Comparison of ENCODE assay signal across 1 cellular context in genomic region chr3:142447852-142448315, GRCh38.
TF ChIP-seq lines count a peak whose summit lies in the region.

A gene with protein sequence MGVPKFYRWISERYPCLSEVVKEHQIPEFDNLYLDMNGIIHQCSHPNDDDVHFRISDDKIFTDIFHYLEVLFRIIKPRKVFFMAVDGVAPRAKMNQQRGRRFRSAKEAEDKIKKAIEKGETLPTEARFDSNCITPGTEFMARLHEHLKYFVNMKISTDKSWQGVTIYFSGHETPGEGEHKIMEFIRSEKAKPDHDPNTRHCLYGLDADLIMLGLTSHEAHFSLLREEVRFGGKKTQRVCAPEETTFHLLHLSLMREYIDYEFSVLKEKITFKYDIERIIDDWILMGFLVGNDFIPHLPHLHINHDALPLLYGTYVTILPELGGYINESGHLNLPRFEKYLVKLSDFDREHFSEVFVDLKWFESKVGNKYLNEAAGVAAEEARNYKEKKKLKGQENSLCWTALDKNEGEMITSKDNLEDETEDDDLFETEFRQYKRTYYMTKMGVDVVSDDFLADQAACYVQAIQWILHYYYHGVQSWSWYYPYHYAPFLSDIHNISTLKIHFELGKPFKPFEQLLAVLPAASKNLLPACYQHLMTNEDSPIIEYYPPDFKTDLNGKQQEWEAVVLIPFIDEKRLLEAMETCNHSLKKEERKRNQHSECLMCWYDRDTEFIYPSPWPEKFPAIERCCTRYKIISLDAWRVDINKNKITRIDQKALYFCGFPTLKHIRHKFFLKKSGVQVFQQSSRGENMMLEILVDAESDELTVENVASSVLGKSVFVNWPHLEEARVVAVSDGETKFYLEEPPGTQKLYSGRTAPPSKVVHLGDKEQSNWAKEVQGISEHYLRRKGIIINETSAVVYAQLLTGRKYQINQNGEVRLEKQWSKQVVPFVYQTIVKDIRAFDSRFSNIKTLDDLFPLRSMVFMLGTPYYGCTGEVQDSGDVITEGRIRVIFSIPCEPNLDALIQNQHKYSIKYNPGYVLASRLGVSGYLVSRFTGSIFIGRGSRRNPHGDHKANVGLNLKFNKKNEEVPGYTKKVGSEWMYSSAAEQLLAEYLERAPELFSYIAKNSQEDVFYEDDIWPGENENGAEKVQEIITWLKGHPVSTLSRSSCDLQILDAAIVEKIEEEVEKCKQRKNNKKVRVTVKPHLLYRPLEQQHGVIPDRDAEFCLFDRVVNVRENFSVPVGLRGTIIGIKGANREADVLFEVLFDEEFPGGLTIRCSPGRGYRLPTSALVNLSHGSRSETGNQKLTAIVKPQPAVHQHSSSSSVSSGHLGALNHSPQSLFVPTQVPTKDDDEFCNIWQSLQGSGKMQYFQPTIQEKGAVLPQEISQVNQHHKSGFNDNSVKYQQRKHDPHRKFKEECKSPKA (N-terminal part only) (minus strand): TSS chr3:142448037. CDS start chr3:142447944, 93 bp downstream.

TF ChIP-seq in HepG2, 621 proteins besides CTCF, POLR2A, EP300 and RAD21 (continued from another document and continues in another):
- no peak for TF ChIP-seq TRAFD1 (CRISPR knock-in tag; IDR thresholded peaks at IDR 0.05; ENCODE audit: borderline replicate concordance)
- TF ChIP-seq KAT7 (CRISPR knock-in tag; IDR thresholded peaks at IDR 0.05; ENCODE audit: borderline replicate concordance): peak; percentile 94
- TF ChIP-seq ZNF776 (CRISPR knock-in tag; IDR thresholded peaks at IDR 0.05): no peak; the same call in none of the 2 replicates
- peak; percentile 65; the same call in 1 of the 2 replicates for TF ChIP-seq NR2C2 (CRISPR knock-in tag; IDR thresholded peaks at IDR 0.05; ENCODE audit: borderline replicate concordance)
- no peak for TF ChIP-seq PREB (CRISPR knock-in tag; IDR thresholded peaks at IDR 0.05)
- no peak for TF ChIP-seq ZNF674 (CRISPR knock-in tag; IDR thresholded peaks at IDR 0.05; ENCODE audit: low read depth)
- TF ChIP-seq ZNF501 (CRISPR knock-in tag; IDR thresholded peaks at IDR 0.05): peak; percentile 41
- 0 out of 2 replicates have a peak, but pooled peaks have one; percentile 46 for TF ChIP-seq TSC22D2 (CRISPR knock-in tag; IDR thresholded peaks at IDR 0.05; ENCODE audit: borderline replicate concordance)
- TF ChIP-seq, protein P1, sequence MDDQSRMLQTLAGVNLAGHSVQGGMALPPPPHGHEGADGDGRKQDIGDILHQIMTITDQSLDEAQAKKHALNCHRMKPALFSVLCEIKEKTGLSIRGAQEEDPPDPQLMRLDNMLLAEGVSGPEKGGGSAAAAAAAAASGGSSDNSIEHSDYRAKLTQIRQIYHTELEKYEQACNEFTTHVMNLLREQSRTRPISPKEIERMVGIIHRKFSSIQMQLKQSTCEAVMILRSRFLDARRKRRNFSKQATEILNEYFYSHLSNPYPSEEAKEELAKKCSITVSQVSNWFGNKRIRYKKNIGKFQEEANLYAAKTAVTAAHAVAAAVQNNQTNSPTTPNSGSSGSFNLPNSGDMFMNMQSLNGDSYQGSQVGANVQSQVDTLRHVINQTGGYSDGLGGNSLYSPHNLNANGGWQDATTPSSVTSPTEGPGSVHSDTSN (CRISPR knock-in tag; IDR thresholded peaks at IDR 0.05; ENCODE audit: borderline replicate concordance): no peak
- no peak for TF ChIP-seq PCBP1 (IDR thresholded peaks at IDR 0.05; ENCODE audit: borderline replicate concordance, low read depth, low read length)
- TF ChIP-seq ZNF782 (CRISPR knock-in tag; IDR thresholded peaks at IDR 0.05; ENCODE audit: borderline replicate concordance): no peak
- TF ChIP-seq LRRFIP1 (CRISPR knock-in tag; conservative IDR thresholded peaks at IDR 0.05): no peak
- no peak; the same call in 1 of the 2 replicates for TF ChIP-seq RFX3 (CRISPR knock-in tag; IDR thresholded peaks at IDR 0.05)
- TF ChIP-seq ZIK1 (CRISPR knock-in tag; IDR thresholded peaks at IDR 0.05; ENCODE audit: borderline replicate concordance, low read depth): no peak
- TF ChIP-seq, protein P2, sequence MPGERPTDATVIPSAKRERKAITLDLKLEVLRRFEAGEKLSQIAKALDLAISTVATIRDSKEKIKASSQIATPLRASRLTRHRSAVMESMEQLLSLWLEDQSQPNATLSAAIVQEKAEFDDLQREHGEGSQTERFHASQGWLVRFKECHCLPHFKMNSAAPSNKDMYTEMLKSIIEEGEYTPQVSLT (CRISPR knock-in tag; IDR thresholded peaks at IDR 0.05; ENCODE audit: borderline replicate concordance, low read depth): no peak
- TF ChIP-seq ZBTB25 (CRISPR knock-in tag; IDR thresholded peaks at IDR 0.05): peak; percentile 78; the same call in 1 of the 2 replicates
- TF ChIP-seq TOPORS (CRISPR knock-in tag; IDR thresholded peaks at IDR 0.05): no peak
- TF ChIP-seq ZNF567 (CRISPR knock-in tag; IDR thresholded peaks at IDR 0.05; ENCODE audit: borderline replicate concordance): 0 out of 2 replicates have a peak, but pooled peaks have one; percentile 80
- TF ChIP-seq SALL1 (CRISPR knock-in tag; IDR thresholded peaks at IDR 0.05): peak; percentile 67
- no peak for TF ChIP-seq ZNF781 (CRISPR knock-in tag; IDR thresholded peaks at IDR 0.05; ENCODE audit: borderline replicate concordance, not compliant biosample characterization)
- peak; percentile 83 for TF ChIP-seq TBL1XR1 (IDR thresholded peaks at IDR 0.05; ENCODE audit: borderline replicate concordance, low read length, partially characterized antibody)
- no peak for TF ChIP-seq NPAS2 (CRISPR knock-in tag; IDR thresholded peaks at IDR 0.05; ENCODE audit: borderline replicate concordance)
- TF ChIP-seq IRX3 (CRISPR knock-in tag; IDR thresholded peaks at IDR 0.05; ENCODE audit: borderline replicate concordance, low read depth): no peak
- no peak for TF ChIP-seq ZFP36L2 (CRISPR knock-in tag; IDR thresholded peaks at IDR 0.05)
- TF ChIP-seq ZNF562 (CRISPR knock-in tag; IDR thresholded peaks at IDR 0.05; ENCODE audit: borderline replicate concordance): no peak
- TF ChIP-seq ZC3H4 (CRISPR knock-in tag; IDR thresholded peaks at IDR 0.05; ENCODE audit: borderline replicate concordance): no peak
- no peak for TF ChIP-seq STAT5B (CRISPR knock-in tag; IDR thresholded peaks at IDR 0.05)
- no peak for TF ChIP-seq AKAP8 (CRISPR knock-in tag; IDR thresholded peaks at IDR 0.05)
- no peak for TF ChIP-seq NR1H2 (CRISPR knock-in tag; IDR thresholded peaks at IDR 0.05; ENCODE audit: borderline replicate concordance, low read depth)
- TF ChIP-seq UBTF (CRISPR knock-in tag; IDR thresholded peaks at IDR 0.05): peak; percentile 72; the same call in 1 of the 2 replicates
- TF ChIP-seq LCORL (IDR thresholded peaks at IDR 0.05): no peak
- 0 out of 2 replicates have a peak, but pooled peaks have one; percentile 13 for TF ChIP-seq LCORL (CRISPR knock-in tag; IDR thresholded peaks at IDR 0.05)
- peak; percentile 21; the same call in 1 of the 2 replicates for TF ChIP-seq ZKSCAN8 (CRISPR knock-in tag; IDR thresholded peaks at IDR 0.05; ENCODE audit: borderline replicate concordance)
- peak; percentile 23; the same call in 1 of the 2 replicates for TF ChIP-seq JUN (CRISPR knock-in tag; IDR thresholded peaks at IDR 0.05)
- TF ChIP-seq ZNF292 (CRISPR knock-in tag; IDR thresholded peaks at IDR 0.05; ENCODE audit: borderline replicate concordance, low read depth): no peak
- no peak for TF ChIP-seq ZNF468 (CRISPR knock-in tag; IDR thresholded peaks at IDR 0.05)
- peak; percentile 97 for TF ChIP-seq KDM2A (CRISPR knock-in tag; IDR thresholded peaks at IDR 0.05; ENCODE audit: borderline replicate concordance, low read depth)
- no peak for TF ChIP-seq ATAD3A (CRISPR knock-in tag; IDR thresholded peaks at IDR 0.05)
- TF ChIP-seq, protein P3, sequence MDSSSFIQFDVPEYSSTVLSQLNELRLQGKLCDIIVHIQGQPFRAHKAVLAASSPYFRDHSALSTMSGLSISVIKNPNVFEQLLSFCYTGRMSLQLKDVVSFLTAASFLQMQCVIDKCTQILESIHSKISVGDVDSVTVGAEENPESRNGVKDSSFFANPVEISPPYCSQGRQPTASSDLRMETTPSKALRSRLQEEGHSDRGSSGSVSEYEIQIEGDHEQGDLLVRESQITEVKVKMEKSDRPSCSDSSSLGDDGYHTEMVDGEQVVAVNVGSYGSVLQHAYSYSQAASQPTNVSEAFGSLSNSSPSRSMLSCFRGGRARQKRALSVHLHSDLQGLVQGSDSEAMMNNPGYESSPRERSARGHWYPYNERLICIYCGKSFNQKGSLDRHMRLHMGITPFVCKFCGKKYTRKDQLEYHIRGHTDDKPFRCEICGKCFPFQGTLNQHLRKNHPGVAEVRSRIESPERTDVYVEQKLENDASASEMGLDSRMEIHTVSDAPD (CRISPR knock-in tag; IDR thresholded peaks at IDR 0.05): no peak
- TF ChIP-seq ZNF484 (CRISPR knock-in tag; IDR thresholded peaks at IDR 0.05; ENCODE audit: borderline replicate concordance, low read depth): no peak
- TF ChIP-seq NFATC3 (CRISPR knock-in tag; IDR thresholded peaks at IDR 0.05): no peak
- no peak for TF ChIP-seq SMARCE1 (IDR thresholded peaks at IDR 0.05; ENCODE audit: borderline replicate concordance)
- TF ChIP-seq, protein P4, sequence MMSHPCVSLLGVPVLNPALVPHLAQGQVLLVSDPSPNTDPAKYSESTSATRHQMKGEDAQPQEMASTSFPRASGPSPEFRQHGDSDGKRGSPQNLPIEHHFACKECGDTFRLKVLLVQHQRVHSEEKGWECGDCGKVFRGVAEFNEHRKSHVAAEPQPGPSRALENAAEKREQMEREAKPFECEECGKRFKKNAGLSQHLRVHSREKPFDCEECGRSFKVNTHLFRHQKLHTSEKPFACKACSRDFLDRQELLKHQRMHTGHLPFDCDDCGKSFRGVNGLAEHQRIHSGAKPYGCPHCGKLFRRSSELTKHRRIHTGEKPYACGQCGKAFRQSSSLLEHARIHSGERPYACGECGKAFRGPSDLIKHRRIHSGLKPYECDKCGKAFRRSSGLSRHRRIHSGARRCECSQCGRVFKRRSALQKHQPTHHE (CRISPR knock-in tag; IDR thresholded peaks at IDR 0.05; ENCODE audit: borderline replicate concordance): no peak
- peak; percentile 52; the same call in 1 of the 2 replicates for TF ChIP-seq ELF3 (CRISPR knock-in tag; IDR thresholded peaks at IDR 0.05)
- no peak for TF ChIP-seq ZNF780A (CRISPR knock-in tag; IDR thresholded peaks at IDR 0.05)
- peak; percentile 48 for TF ChIP-seq HNRNPK (IDR thresholded peaks at IDR 0.05; ENCODE audit: low read depth, low read length, poor library complexity, severe bottlenecking)
- 0 out of 2 replicates have a peak, but pooled peaks have one; percentile 41 for TF ChIP-seq GTF2F1 (IDR thresholded peaks at IDR 0.05; ENCODE audit: low read length)
- peak; percentile 80; the same call in 1 of the 2 replicates for TF ChIP-seq ZSCAN9 (CRISPR knock-in tag; IDR thresholded peaks at IDR 0.05; ENCODE audit: borderline replicate concordance)
